Comparison of ENCODE assay signal across 9 cellular contexts in genomic region chr19:56141416-56141992, GRCh38. TPM values are rescaled to one million over a fixed set of nuclear protein-coding genes. Genes with fewer than 3 reads are reported as not detected.
DNase-seq lines count a peak whose midpoint lies in the region; ATAC-seq and TF ChIP-seq lines count a peak whose summit lies in the region.
"Had no signal": no experiment of that assay in that cellular context is flagged by ENCODE, and none has a peak within 500 bp of the region (broad histone marks: within the 10 kb centered on the region; RNA-seq: fewer than 3 reads in every experiment).

No MANE protein-coding gene starts in this region.

- H3K27me3 ChIP-seq in rectal smooth muscle tissue (ENCODE audit: control insufficient read depth, insufficient read depth, low read length), result no peaks in the 10 kb centered on the region

- peak overlapping the region; percentile 94 for H3K27ac ChIP-seq in rectal smooth muscle tissue (ENCODE audit: low read depth, low read length)

- DNase-seq in activated T-cell treated with anti-CD3 and anti-CD28 coated beads for 1 hour (ENCODE audit: low read depth) (peak; percentile 22), activated T-cell treated with anti-CD3 and anti-CD28 coated beads for 4 hours (no peak), epithelial cell of proximal tubule (ENCODE audit: low read depth) (no peak)
- DNase-seq in activated CD4-positive, alpha-beta T cell treated with anti-CD3 and anti-CD28 coated beads, Interleukin-2, amount 50 U/mL, for 1 hour, result peak; percentile 28

- H3K4me1 ChIP-seq in rectal smooth muscle tissue (ENCODE audit: control insufficient read depth, insufficient read depth, low read length), result peaks cover 9% of the 10 kb centered on the region

- no peaks in the 10 kb centered on the region for H3K36me3 ChIP-seq in rectal smooth muscle tissue (ENCODE audit: control insufficient read depth, insufficient read depth, low read length)

- H3K4me3 ChIP-seq in epithelial cell of proximal tubule (ENCODE audit: low read depth, low read length) (peak overlapping the region; percentile 63), rectal smooth muscle tissue (ENCODE audit: low read length) (peak overlapping the region; percentile 86)

- H3K9ac ChIP-seq in rectal smooth muscle tissue (ENCODE audit: low read length), result peak overlapping the region; percentile 38

- ATAC-seq in GM19035 (IDR thresholded peaks at IDR 0.05; ENCODE audit: unreplicated experiment) (no peak), HG03025 (IDR thresholded peaks at IDR 0.05; ENCODE audit: low FRiP score, unreplicated experiment) (no peak), GM21526 (IDR thresholded peaks at IDR 0.05; ENCODE audit: low FRiP score, unreplicated experiment) (no peak)

- TF ChIP-seq CTCF in epithelial cell of proximal tubule (conservative IDR thresholded peaks at IDR 0.05; ENCODE audit: low read depth, low read length), result no peak

RNA-seq across cellular contexts. Expression of gene ZNF444, which starts 0.4 kb away (rescaled TPM):
- total RNA-seq in epithelial cell of proximal tubule, result 32.5 and 40.2 TPM in 2 replicates

RNA-seq across cellular contexts. Expression of gene ZNF787, which starts 20.4 kb away (rescaled TPM):
- 19.6 and 23.4 TPM in 2 replicates for total RNA-seq in epithelial cell of proximal tubule

RNA-seq across cellular contexts. Expression of gene GALP, which starts 34.3 kb away (rescaled TPM):
- total RNA-seq in epithelial cell of proximal tubule, result not detected in 2 replicates
- total RNA-seq: glomerular endothelial cell had no signal

RNA-seq across cellular contexts. Expression of gene ZSCAN5B, which starts 56.1 kb away (rescaled TPM):
- total RNA-seq in epithelial cell of proximal tubule, result not detected in 2 replicates
- total RNA-seq: glomerular endothelial cell had no signal

Comparison
In these comparisons a context has a peak if more than half of its experiments do, and no peak if none do; other contexts are left out.
1. DNase-seq: peak in activated T-cell treated with anti-CD3 and anti-CD28 coated beads for 1 hour (single experiment) and activated CD4-positive, alpha-beta T cell treated with anti-CD3 and anti-CD28 coated beads, Interleukin-2, amount 50 U/mL, for 1 hour (single experiment); none in activated T-cell treated with anti-CD3 and anti-CD28 coated beads for 4 hours (single experiment) and epithelial cell of proximal tubule (single experiment).